Comparison of ENCODE assay signal across 14 cellular contexts in genomic region chr10:124636271-124636993, GRCh38.
DNase-seq lines count a peak whose midpoint lies in the region; FAIRE-seq and TF ChIP-seq lines count a peak whose summit lies in the region.
"Had no signal": no experiment of that assay in that cellular context is flagged by ENCODE, and none has a peak within 500 bp of the region (broad histone marks: within the 10 kb centered on the region; RNA-seq: fewer than 3 reads in every experiment).

No MANE protein-coding gene starts in this region.

- intact Hi-C loops in testis (cut with DNase I; ENCODE audit: low total_unique reads): no loop called here

- H3K4me3 Mint-ChIP-seq in T-helper 1 cell treated with Interleukin-12 subunit alpha and Interleukin-12 subunit beta and Interleukin-4 antibody, amounts not matched to agents 30 μg/mL and 1 μg/mL, for 36 hours: peak overlapping the region; percentile 28
- H3K4me3 Mint-ChIP-seq: nephron had no signal

- no peaks in the 10 kb centered on the region for H3K9me3 ChIP-seq in testis
- H3K9me3 ChIP-seq: tibial artery had no signal

- H3K27me3 ChIP-seq in testis: no peaks in the 10 kb centered on the region
- H3K27me3 ChIP-seq: tibial artery had no signal

- peak; percentile 32 for DNase-seq in stimulated activated CD4-positive, alpha-beta T cell treated with anti-CD3 and anti-CD28 coated beads, Interleukin-4, amount 100 ng/mL, for 1 hour
- no peak for DNase-seq in stimulated activated CD4-positive, alpha-beta T cell treated with anti-CD3 and anti-CD28 coated beads, Interleukin-12 subunit alpha, Interleukin-12 subunit beta, amount 100 ng/mL, for 4 hours
- peak; percentile 47 for DNase-seq in central memory CD4-positive, alpha-beta T cell
- no peak for DNase-seq in testis
- DNase-seq in H54 (ENCODE audit: insufficient read length, low spot score): no peak
- no peak for DNase-seq in HuH-7 (ENCODE audit: low spot score)
- no peak for DNase-seq in NCI-H2081 treated with DMSO at 0.1 percent for 48 hours (lab: John Stamatoyannopoulos, UW)
- DNase-seq: amygdala, NCI-H774, tibial artery had no signal

- H3K4me1 Mint-ChIP-seq in T-helper 1 cell treated with Interleukin-12 subunit alpha and Interleukin-12 subunit beta and Interleukin-4 antibody, amounts not matched to agents 30 μg/mL and 1 μg/mL, for 36 hours (ENCODE audit: low read depth): peaks cover 38% of the 10 kb centered on the region

- no peak overlapping the region for H3K4me3 ChIP-seq in testis
- H3K4me3 ChIP-seq: tibial artery had no signal

- H3K36me3 ChIP-seq in testis (ENCODE audit: low read depth, missing control alignments): no peaks in the 10 kb centered on the region
- H3K36me3 ChIP-seq: tibial artery had no signal

- H3K27ac Mint-ChIP-seq in T-helper 1 cell treated with Interleukin-12 subunit alpha and Interleukin-12 subunit beta and Interleukin-4 antibody, amounts not matched to agents 30 μg/mL and 1 μg/mL, for 36 hours: peak overlapping the region; percentile 36
- H3K27ac Mint-ChIP-seq: nephron had no signal

- peaks cover 18% of the 10 kb centered on the region for H3K9me3 Mint-ChIP-seq in T-helper 1 cell treated with Interleukin-12 subunit alpha and Interleukin-12 subunit beta and Interleukin-4 antibody, amounts not matched to agents 30 μg/mL and 1 μg/mL, for 36 hours
- H3K9me3 Mint-ChIP-seq: nephron had no signal

- peaks cover 45% of the 10 kb centered on the region for H3K4me1 ChIP-seq in testis

- peak in 1 of 3 experiments; percentile 14 for TF ChIP-seq CTCF in testis (IDR thresholded peaks at IDR 0.05)

- H3K27ac ChIP-seq in testis: peak overlapping the region; percentile 51 to 60
- H3K27ac ChIP-seq: tibial artery had no signal

- WGBS in testis, 2 donors: 65 to 69% methylated on average over 8 to 19 of the region's 19 CpGs

- H3K27me3 Mint-ChIP-seq in T-helper 1 cell treated with Interleukin-12 subunit alpha and Interleukin-12 subunit beta and Interleukin-4 antibody, amounts not matched to agents 30 μg/mL and 1 μg/mL, for 36 hours (ENCODE audit: low read depth): peaks cover 8% of the 10 kb centered on the region

- H3K36me3 Mint-ChIP-seq in T-helper 1 cell treated with Interleukin-12 subunit alpha and Interleukin-12 subunit beta and Interleukin-4 antibody, amounts not matched to agents 30 μg/mL and 1 μg/mL, for 36 hours (ENCODE audit: low read depth): peaks cover 20% of the 10 kb centered on the region

- FAIRE-seq in H54 (lab: Jason Lieb, UNC): no peak
- FAIRE-seq: D721Med, endothelial cell of umbilical vein had no signal

- TF ChIP-seq POLR2A in testis (IDR thresholded peaks at IDR 0.05): no peak
- no peak for TF ChIP-seq POLR2A in H54 (IDR thresholded peaks at IDR 0.05; ENCODE audit: low read depth, low read length)

Comparison
In these comparisons a context has a peak if more than half of its experiments do, and no peak if none do; other contexts are left out.
1. DNase-seq: peak in stimulated activated CD4-positive, alpha-beta T cell treated with anti-CD3 and anti-CD28 coated beads, Interleukin-4, amount 100 ng/mL, for 1 hour (single experiment) and central memory CD4-positive, alpha-beta T cell (single experiment); none in stimulated activated CD4-positive, alpha-beta T cell treated with anti-CD3 and anti-CD28 coated beads, Interleukin-12 subunit alpha, Interleukin-12 subunit beta, amount 100 ng/mL, for 4 hours (single experiment), testis (single experiment), H54 (single experiment), HuH-7 (single experiment) and NCI-H2081 treated with DMSO at 0.1 percent for 48 hours (single experiment).